ENCODE assay signal across 2 cellular contexts in the genomic region with DNA sequence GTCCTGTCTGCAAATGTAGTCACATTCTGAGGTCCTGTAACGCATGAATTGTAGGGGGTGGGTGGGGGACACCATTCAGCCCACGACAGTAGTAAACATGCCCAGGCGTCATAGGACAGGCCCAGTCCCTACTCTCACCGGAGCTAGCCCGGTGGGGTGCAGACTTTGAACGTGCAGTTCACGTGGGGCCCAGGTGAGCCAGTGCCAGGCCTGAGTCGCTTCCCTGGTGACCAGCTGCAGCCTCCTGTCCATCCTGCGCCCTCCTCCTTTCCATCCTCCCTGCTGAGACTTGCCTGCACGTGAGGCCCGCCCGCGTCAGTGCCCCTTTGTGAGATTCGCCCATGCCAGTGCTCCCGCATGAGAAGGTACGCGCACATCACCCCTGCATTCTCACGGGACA.
TF ChIP-seq lines count a peak whose summit lies in the region.

No MANE protein-coding gene starts in this region.

TF ChIP-seq in A549, 52 proteins besides CTCF, POLR2A, EP300 and RAD21:
- TF ChIP-seq, protein P1, sequence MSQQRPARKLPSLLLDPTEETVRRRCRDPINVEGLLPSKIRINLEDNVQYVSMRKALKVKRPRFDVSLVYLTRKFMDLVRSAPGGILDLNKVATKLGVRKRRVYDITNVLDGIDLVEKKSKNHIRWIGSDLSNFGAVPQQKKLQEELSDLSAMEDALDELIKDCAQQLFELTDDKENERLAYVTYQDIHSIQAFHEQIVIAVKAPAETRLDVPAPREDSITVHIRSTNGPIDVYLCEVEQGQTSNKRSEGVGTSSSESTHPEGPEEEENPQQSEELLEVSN (IDR thresholded peaks at IDR 0.05; ENCODE audit: borderline replicate concordance, low read depth): no peak
- TF ChIP-seq TP53 (CRISPR knock-in tag; IDR thresholded peaks at IDR 0.05): no peak
- no peak for TF ChIP-seq RARB (CRISPR knock-in tag; IDR thresholded peaks at IDR 0.05)
- TF ChIP-seq RFX5 (IDR thresholded peaks at IDR 0.05): no peak
- no peak for TF ChIP-seq JUN (IDR thresholded peaks at IDR 0.05)
- TF ChIP-seq, protein P2, sequence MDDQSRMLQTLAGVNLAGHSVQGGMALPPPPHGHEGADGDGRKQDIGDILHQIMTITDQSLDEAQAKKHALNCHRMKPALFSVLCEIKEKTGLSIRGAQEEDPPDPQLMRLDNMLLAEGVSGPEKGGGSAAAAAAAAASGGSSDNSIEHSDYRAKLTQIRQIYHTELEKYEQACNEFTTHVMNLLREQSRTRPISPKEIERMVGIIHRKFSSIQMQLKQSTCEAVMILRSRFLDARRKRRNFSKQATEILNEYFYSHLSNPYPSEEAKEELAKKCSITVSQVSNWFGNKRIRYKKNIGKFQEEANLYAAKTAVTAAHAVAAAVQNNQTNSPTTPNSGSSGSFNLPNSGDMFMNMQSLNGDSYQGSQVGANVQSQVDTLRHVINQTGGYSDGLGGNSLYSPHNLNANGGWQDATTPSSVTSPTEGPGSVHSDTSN (IDR thresholded peaks at IDR 0.05): no peak
- no peak for TF ChIP-seq NPAS2 (CRISPR knock-in tag; IDR thresholded peaks at IDR 0.05; ENCODE audit: borderline replicate concordance)
- no peak for TF ChIP-seq HOXA7 (CRISPR knock-in tag; IDR thresholded peaks at IDR 0.05)
- TF ChIP-seq CHD2 (IDR thresholded peaks at IDR 0.05; ENCODE audit: low read length, partially characterized antibody): no peak
- TF ChIP-seq SMC3 (IDR thresholded peaks at IDR 0.05): no peak
TF ChIP-seq in A549: peak in this region for 0.

TF ChIP-seq in GM12878, 131 proteins besides CTCF, POLR2A, EP300 and RAD21 (continued from another document):
- TF ChIP-seq RCOR1 (conservative IDR thresholded peaks at IDR 0.05; ENCODE audit: low read depth, low read length): no peak
- no peak for TF ChIP-seq ZNF622 (IDR thresholded peaks at IDR 0.05)
- TF ChIP-seq, protein P3, sequence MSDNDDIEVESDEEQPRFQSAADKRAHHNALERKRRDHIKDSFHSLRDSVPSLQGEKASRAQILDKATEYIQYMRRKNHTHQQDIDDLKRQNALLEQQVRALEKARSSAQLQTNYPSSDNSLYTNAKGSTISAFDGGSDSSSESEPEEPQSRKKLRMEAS (IDR thresholded peaks at IDR 0.05; ENCODE audit: low read depth, low read length): no peak
- TF ChIP-seq, protein P4, sequence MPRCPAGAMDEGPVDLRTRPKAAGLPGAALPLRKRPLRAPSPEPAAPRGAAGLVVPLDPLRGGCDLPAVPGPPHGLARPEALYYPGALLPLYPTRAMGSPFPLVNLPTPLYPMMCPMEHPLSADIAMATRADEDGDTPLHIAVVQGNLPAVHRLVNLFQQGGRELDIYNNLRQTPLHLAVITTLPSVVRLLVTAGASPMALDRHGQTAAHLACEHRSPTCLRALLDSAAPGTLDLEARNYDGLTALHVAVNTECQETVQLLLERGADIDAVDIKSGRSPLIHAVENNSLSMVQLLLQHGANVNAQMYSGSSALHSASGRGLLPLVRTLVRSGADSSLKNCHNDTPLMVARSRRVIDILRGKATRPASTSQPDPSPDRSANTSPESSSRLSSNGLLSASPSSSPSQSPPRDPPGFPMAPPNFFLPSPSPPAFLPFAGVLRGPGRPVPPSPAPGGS (IDR thresholded peaks at IDR 0.05; ENCODE audit: borderline replicate concordance, insufficient read depth, low read depth, low read length, poor library complexity, severe bottlenecking): no peak
- no peak for TF ChIP-seq GATAD2B (conservative IDR thresholded peaks at IDR 0.05; ENCODE audit: low read depth)
- TF ChIP-seq TAF1 (IDR thresholded peaks at IDR 0.05; ENCODE audit: borderline replicate concordance, low read depth, low read length): no peak
- no peak for TF ChIP-seq IKZF2 (IDR thresholded peaks at IDR 0.05)
- no peak for TF ChIP-seq PAX8 (IDR thresholded peaks at IDR 0.05)
